ENCODE assay signal across 14 cellular contexts in genomic region chr2:219557791-219558785, GRCh38. TPM values are rescaled to one million over a fixed set of nuclear protein-coding genes. Genes with fewer than 3 reads are reported as not detected.
"Had no signal": no experiment of that assay in that cellular context is flagged by ENCODE, and none has a peak within 500 bp of the region (broad histone marks: within the 10 kb centered on the region; RNA-seq: fewer than 3 reads in every experiment).

No MANE protein-coding gene starts in this region.

- H3K27me3 ChIP-seq: cardiac muscle cell, ovary, tibial artery had no signal

- H3K9me3 ChIP-seq: ovary, tibial artery had no signal

- DNase-seq: activated CD4-positive, alpha-beta T cell treated with anti-CD3 and anti-CD28 coated beads for 1 hour; activated CD4-positive, alpha-beta T cell treated with anti-CD3 and anti-CD28 coated beads, Interleukin-2, amount 50 U/mL, for 4 hours; activated naive CD4-positive, alpha-beta T cell treated with Interleukin-2 at 50 U/mL for 16 hours; hypothalamus; nephron progenitor cell; stimulated activated CD4-positive, alpha-beta T cell treated with anti-CD3 and anti-CD28 coated beads, Interleukin-2, amount 100 ng/mL, for 48 hours; tibial artery had no signal

- H3K4me1 Mint-ChIP-seq: activated T-helper 17 cell treated with anti-CD3 and anti-CD28 coated beads, Interleukin-2, amount 50 U/mL, for 72 hours; stimulated activated memory B cell treated with anti-CD40 and anti-IgM and Interleukin-4, amounts not matched to agents 10 μg/mL and 1 μg/mL and 100 μg/mL, for 72 hours had no signal

- ATAC-seq: activated T-helper 17 cell treated with anti-CD3 and anti-CD28 coated beads, Interleukin-2, amount 50 U/mL, for 72 hours; esophagus mucosa; stimulated activated memory B cell treated with anti-CD40 and anti-IgM and Interleukin-4, amounts not matched to agents 10 μg/mL and 1 μg/mL and 100 μg/mL, for 72 hours had no signal

- H3K9me3 Mint-ChIP-seq: activated T-helper 17 cell treated with anti-CD3 and anti-CD28 coated beads, Interleukin-2, amount 50 U/mL, for 72 hours; nephron progenitor cell; stimulated activated memory B cell treated with anti-CD40 and anti-IgM and Interleukin-4, amounts not matched to agents 10 μg/mL and 1 μg/mL and 100 μg/mL, for 72 hours had no signal

- H3K4me3 ChIP-seq: cardiac muscle cell, ovary, tibial artery had no signal

- H3K27ac Mint-ChIP-seq: activated T-helper 17 cell treated with anti-CD3 and anti-CD28 coated beads, Interleukin-2, amount 50 U/mL, for 72 hours; nephron progenitor cell; stimulated activated memory B cell treated with anti-CD40 and anti-IgM and Interleukin-4, amounts not matched to agents 10 μg/mL and 1 μg/mL and 100 μg/mL, for 72 hours had no signal

- H3K36me3 Mint-ChIP-seq: stimulated activated memory B cell treated with anti-CD40 and anti-IgM and Interleukin-4, amounts not matched to agents 10 μg/mL and 1 μg/mL and 100 μg/mL, for 72 hours had no signal

- H3K27ac ChIP-seq: cardiac muscle cell, ovary, tibial artery had no signal

- H3K4me3 Mint-ChIP-seq: activated T-helper 17 cell treated with anti-CD3 and anti-CD28 coated beads, Interleukin-2, amount 50 U/mL, for 72 hours; nephron progenitor cell; stimulated activated memory B cell treated with anti-CD40 and anti-IgM and Interleukin-4, amounts not matched to agents 10 μg/mL and 1 μg/mL and 100 μg/mL, for 72 hours had no signal

- H3K36me3 ChIP-seq: ovary had no signal

RNA-seq across cellular contexts. Expression of gene INHA, which starts 14.0 kb away (rescaled TPM):
- total RNA-seq: activated T-helper 17 cell treated with anti-CD3 and anti-CD28 coated beads, Interleukin-2, amount 50 U/mL, for 72 hours; kidney epithelial cell; T-helper 1 cell treated with Interleukin-12 subunit alpha and Interleukin-12 subunit beta and Interleukin-4 antibody, amounts not matched to agents 30 ng/mL and 1 ng/mL, for 36 hours had no signal
